ENCODE assay signal across 8 cellular contexts in the genomic region with DNA sequence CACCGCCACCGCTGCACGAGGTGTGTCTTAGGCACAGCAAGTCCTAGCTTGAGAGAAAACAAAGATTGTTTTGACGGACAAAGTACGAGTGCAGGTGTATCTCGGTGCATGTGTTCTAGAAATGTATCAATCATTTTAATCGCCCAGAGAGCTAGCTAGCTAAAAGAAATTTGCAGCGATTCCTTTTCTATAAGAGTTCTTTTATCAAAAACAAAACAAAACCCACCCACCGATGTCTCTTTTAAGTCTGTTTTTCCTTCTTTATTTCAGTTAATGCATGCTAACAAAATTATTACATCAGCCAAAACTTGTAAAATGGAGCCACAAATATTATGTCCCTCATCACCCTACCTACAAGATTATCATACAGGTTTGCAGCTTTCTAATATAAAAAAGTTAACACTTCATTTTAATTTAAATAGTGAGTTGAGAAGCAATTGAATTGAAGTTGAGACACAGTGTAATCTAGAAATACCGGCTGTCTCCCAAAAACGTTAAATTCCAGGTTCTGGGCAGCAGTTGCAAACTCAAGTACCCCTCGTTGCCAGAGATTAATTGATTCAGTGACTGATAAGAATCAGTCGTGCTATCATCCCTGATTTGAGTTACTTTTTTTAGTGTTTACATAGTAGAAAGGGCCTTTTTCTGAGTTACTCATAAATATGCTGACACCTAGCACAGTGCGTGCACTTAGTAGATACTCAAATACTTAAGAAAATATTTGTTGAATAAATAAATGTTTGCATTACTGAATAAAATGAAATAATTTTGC. TPM values are rescaled to one million over a fixed set of nuclear protein-coding genes. Genes with fewer than 3 reads are reported as not detected.
DNase-seq lines count a peak whose midpoint lies in the region; ATAC-seq, FAIRE-seq and TF ChIP-seq lines count a peak whose summit lies in the region.

No MANE protein-coding gene starts in this region.

- no peak for TF ChIP-seq POLR2A in transverse colon (IDR thresholded peaks at IDR 0.05)

- H3K27me3 ChIP-seq in transverse colon = no peaks in the 10 kb centered on the region

- H3K4me3 ChIP-seq in AG04449 (ENCODE audit: low read depth, low read length) (peak overlapping the region; percentile 82), transverse colon (peak overlapping the region; percentile 84 to 93 (median 84))

- peak overlapping the region; percentile 94 for H3K4me3 Mint-ChIP-seq in activated T-helper 1 cell treated with anti-CD3 and anti-CD28 coated beads, Interleukin-12 subunit alpha, Interleukin-12 subunit beta, Interleukin-2, Interleukin-4 antibody, amounts not matched to agents 30 ng/mL and 10 ng/mL and 1 ng/mL, durations not matched to agents 14 hours and 24 hours and 36 hours

- peak; percentile 25 for ATAC-seq in GM21576 (IDR thresholded peaks at IDR 0.05; ENCODE audit: unreplicated experiment)
- peak; percentile 39 for ATAC-seq in left colon

- in situ Hi-C loops in transverse colon (cut with MboI; ENCODE audit: low pct_ligation_motif_present in 1 of 4, low pct_unique_long_range_greater_than_20kb in 1 of 4, low sequenced_read_pairs in 3 of 4) = no loop called here

- TF ChIP-seq CTCF in AG04449 (IDR thresholded peaks at IDR 0.05; ENCODE audit: insufficient read depth, low read length, missing control alignments) (no peak), transverse colon (IDR thresholded peaks at IDR 0.05) (no peak)

- H3K27ac ChIP-seq in transverse colon = peak overlapping the region; percentile 98 to 99 (median 98)

- no peak for FAIRE-seq in GM19239 (lab: Jason Lieb, UNC)

- no peak for TF ChIP-seq EP300 in transverse colon (IDR thresholded peaks at IDR 0.05; ENCODE audit: low read depth)

- 14 to 23% methylated on average over 11 to 14 of the region's 14 CpGs for WGBS in transverse colon (ENCODE audit: low coverage in 1 of 2), 2 donors

- peaks cover 18% of the 10 kb centered on the region for H3K4me1 Mint-ChIP-seq in activated T-helper 1 cell treated with anti-CD3 and anti-CD28 coated beads, Interleukin-12 subunit alpha, Interleukin-12 subunit beta, Interleukin-2, Interleukin-4 antibody, amounts not matched to agents 30 ng/mL and 10 ng/mL and 1 ng/mL, durations not matched to agents 14 hours and 24 hours and 36 hours (ENCODE audit: low read depth)

- H3K36me3 Mint-ChIP-seq in activated T-helper 1 cell treated with anti-CD3 and anti-CD28 coated beads, Interleukin-12 subunit alpha, Interleukin-12 subunit beta, Interleukin-2, Interleukin-4 antibody, amounts not matched to agents 30 ng/mL and 10 ng/mL and 1 ng/mL, durations not matched to agents 14 hours and 24 hours and 36 hours (ENCODE audit: low read depth) = peaks cover 5% of the 10 kb centered on the region

- H3K9me3 ChIP-seq in transverse colon = no peaks in the 10 kb centered on the region

- DNase-seq in AG04449 (ENCODE audit: low read depth, low spot score) = no peak
- no peak for DNase-seq in activated T-helper 1 cell treated with anti-CD3 and anti-CD28 coated beads, Interleukin-12 subunit alpha, Interleukin-12 subunit beta, Interleukin-2, Interleukin-4 antibody, amounts not matched to agents 30 ng/mL and 10 ng/mL and 1 ng/mL, durations not matched to agents 14 hours and 24 hours and 36 hours (ENCODE audit: low spot score)
- peak in 1 of 2 donors; percentile 59 for DNase-seq in left colon
- no peak for DNase-seq in transverse colon
- no peak for DNase-seq in GM19239 (ENCODE audit: insufficient read length, low spot score)
- no peak for DNase-seq in C1 segment of cervical spinal cord (lab: John Stamatoyannopoulos, UW)
- DNase-seq in medulla oblongata (ENCODE audit: extremely low spot score) = no peak

- CTCF ChIA-PET in AG04449 (lab: Yijun Ruan, JAX) = interaction anchor here (0.9 to 1.2 kb wide), 2 partner anchors 53 to 56 kb away, joined by 3 to 5 read pairs; no protein-coding TSS in a partner anchor

- H3K36me3 ChIP-seq in transverse colon = no peaks in the 10 kb centered on the region

- intact Hi-C loops in activated T-helper 1 cell treated with anti-CD3 and anti-CD28 coated beads, Interleukin-12 subunit alpha, Interleukin-12 subunit beta, Interleukin-2, Interleukin-4 antibody, amounts not matched to agents 30 ng/mL and 10 ng/mL and 1 ng/mL, durations not matched to agents 14 hours and 24 hours and 36 hours (cut with micrococcal nuclease) = loop anchor here (2.0 to 5.0 kb wide), 2 partner anchors 139 to 155 kb away; partner anchors contain the start of gene MCOLN3
- intact Hi-C loops in left colon (cut with DNase I, micrococcal nuclease) (no loop called here), transverse colon (cut with DNase I; ENCODE audit: low total_unique reads) (no loop called here)

- H3K9me3 Mint-ChIP-seq in activated T-helper 1 cell treated with anti-CD3 and anti-CD28 coated beads, Interleukin-12 subunit alpha, Interleukin-12 subunit beta, Interleukin-2, Interleukin-4 antibody, amounts not matched to agents 30 ng/mL and 10 ng/mL and 1 ng/mL, durations not matched to agents 14 hours and 24 hours and 36 hours = no peaks in the 10 kb centered on the region

- peaks cover 52% of the 10 kb centered on the region for H3K27me3 Mint-ChIP-seq in activated T-helper 1 cell treated with anti-CD3 and anti-CD28 coated beads, Interleukin-12 subunit alpha, Interleukin-12 subunit beta, Interleukin-2, Interleukin-4 antibody, amounts not matched to agents 30 ng/mL and 10 ng/mL and 1 ng/mL, durations not matched to agents 14 hours and 24 hours and 36 hours (ENCODE audit: insufficient read depth)

- peak overlapping the region; percentile 88 for H3K27ac Mint-ChIP-seq in activated T-helper 1 cell treated with anti-CD3 and anti-CD28 coated beads, Interleukin-12 subunit alpha, Interleukin-12 subunit beta, Interleukin-2, Interleukin-4 antibody, amounts not matched to agents 30 ng/mL and 10 ng/mL and 1 ng/mL, durations not matched to agents 14 hours and 24 hours and 36 hours

- peaks cover 0 to 37% (median 19%) of the 10 kb centered on the region in 4 donors for H3K4me1 ChIP-seq in transverse colon

- POLR2A ChIA-PET in AG04449 (lab: Yijun Ruan, JAX) = interaction anchor here (0.5 kb wide), 1 partner anchor 66 kb away, joined by 3 read pairs; no protein-coding TSS in a partner anchor

RNA-seq across cellular contexts. Expression of gene SYDE2, which starts 1.5 kb away (rescaled TPM):
- total RNA-seq in activated T-helper 1 cell treated with anti-CD3 and anti-CD28 coated beads, Interleukin-12 subunit alpha, Interleukin-12 subunit beta, Interleukin-2, Interleukin-4 antibody, amounts not matched to agents 30 ng/mL and 10 ng/mL and 1 ng/mL, durations not matched to agents 14 hours and 24 hours and 36 hours = 0.76 and 0.83 TPM in 2 replicates
- total RNA-seq in left colon = 10 to 100 TPM in 1 of 2 donors, 1 to 10 TPM in 1; 7.2 to 10.9 TPM
- 10 to 100 TPM; 10.1 to 28.8 (median 15.4) TPM for total RNA-seq in transverse colon

RNA-seq across cellular contexts. Expression of gene C1orf52, which starts 57.2 kb away (rescaled TPM):
- 30.9 and 31.6 TPM in 2 replicates for total RNA-seq in activated T-helper 1 cell treated with anti-CD3 and anti-CD28 coated beads, Interleukin-12 subunit alpha, Interleukin-12 subunit beta, Interleukin-2, Interleukin-4 antibody, amounts not matched to agents 30 ng/mL and 10 ng/mL and 1 ng/mL, durations not matched to agents 14 hours and 24 hours and 36 hours
- 10 to 100 TPM; 17.4 to 20.3 TPM for total RNA-seq in left colon
- total RNA-seq in transverse colon = 10 to 100 TPM in 3 of 4 donors, 1 to 10 TPM in 1; 7.4 to 42.6 (median 14.9) TPM
